15 cellular contexts compared by ENCODE assay signal in the genomic region with DNA sequence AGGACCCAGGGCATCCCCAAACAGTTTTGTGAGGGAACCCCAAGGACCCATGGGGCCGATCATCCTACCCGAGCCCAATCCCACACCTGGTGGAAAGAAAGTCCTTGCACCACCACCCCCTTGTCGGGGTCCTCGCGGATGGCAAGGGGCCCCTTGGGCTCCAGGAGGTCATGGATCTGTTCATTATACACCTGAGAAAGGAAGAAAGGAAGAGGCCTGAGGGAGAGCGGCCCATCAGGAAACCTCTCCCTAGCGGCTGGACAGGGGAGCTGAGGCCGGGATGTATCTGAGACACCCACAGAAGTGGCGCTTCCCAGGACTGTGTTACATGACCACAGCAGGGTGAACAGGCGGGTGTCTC. TPM values are rescaled to one million over a fixed set of nuclear protein-coding genes. Genes with fewer than 3 reads are reported as not detected.
DNase-seq lines count a peak whose midpoint lies in the region; ATAC-seq and TF ChIP-seq lines count a peak whose summit lies in the region.
"Had no signal": no experiment of that assay in that cellular context is flagged by ENCODE, and none has a peak within 500 bp of the region (broad histone marks: within the 10 kb centered on the region; RNA-seq: fewer than 3 reads in every experiment).

No MANE protein-coding gene starts in this region.

- peak; percentile 57 for DNase-seq in activated effector memory CD4-positive, alpha-beta T cell treated with anti-CD3 and anti-CD28 coated beads, Interleukin-2, amount 50 U/mL, for 16 hours
- no peak for DNase-seq in activated effector memory CD4-positive, alpha-beta T cell treated with Interleukin-2 at 50 U/mL for 16 hours
- DNase-seq in chondrocyte (ENCODE audit: low spot score): peak; percentile 42
- DNase-seq in lower lobe of right lung: peak; percentile 21
- DNase-seq in aorta: peak; percentile 39 to 56
- DNase-seq in PC-3: no peak
- no peak for DNase-seq in amniotic stem cell (lab: John Stamatoyannopoulos, UW)
- DNase-seq in erythroblast (lab: John Stamatoyannopoulos, UW): no peak
- DNase-seq: 8988T; ACHN; CD4-positive, CD25-positive, alpha-beta regulatory T cell; DMS53 had no signal

- peaks cover 37% of the 10 kb centered on the region for H3K79me2 ChIP-seq in PC-3 (ENCODE audit: low read length)

- H3K4me3 Mint-ChIP-seq in chondrocyte (ENCODE audit: unreplicated experiment): no peak overlapping the region
- H3K4me3 Mint-ChIP-seq: CD4-positive, CD25-positive, alpha-beta regulatory T cell; GM23338 had no signal

- H2AFZ ChIP-seq in PC-3 (ENCODE audit: low read length): no peak overlapping the region
- H2AFZ ChIP-seq: GM23338 had no signal

- H3K4me1 ChIP-seq in lower lobe of right lung (peaks cover 2% of the 10 kb centered on the region), aorta (ENCODE audit: control insufficient read depth in 1 of 2, insufficient read depth in 2 of 2, low read length in 2 of 2) (no peaks in the 10 kb centered on the region), PC-3 (ENCODE audit: insufficient read depth, low read length) (no peaks in the 10 kb centered on the region)
- H3K4me1 ChIP-seq: BLaER1 treated with 17β-estradiol and CSF1 and Interleukin-3, amounts not matched to agents 10 nM and 100 nM; HAP-1 had no signal

- intact Hi-C loops in lower lobe of right lung (cut with DNase I) (no loop called here), aorta (cut with DNase I) (no loop called here), PC-3 (cut with micrococcal nuclease) (no loop called here)

- H3K9ac ChIP-seq in PC-3 (ENCODE audit: low read length): no peak overlapping the region
- H3K9ac ChIP-seq: BLaER1 treated with 17β-estradiol and CSF1 and Interleukin-3, amounts not matched to agents 10 nM and 100 nM had no signal

- no peaks in the 10 kb centered on the region for H3K36me3 Mint-ChIP-seq in chondrocyte (ENCODE audit: low read depth)
- H3K36me3 Mint-ChIP-seq: CD4-positive, CD25-positive, alpha-beta regulatory T cell had no signal

- ATAC-seq in lower lobe of right lung (no peak), aorta (ENCODE audit: low FRiP score) (no peak), PC-3 (no peak)
- ATAC-seq: GM23338 had no signal

- H3K27me3 ChIP-seq in lower lobe of right lung (ENCODE audit: low read depth): no peaks in the 10 kb centered on the region
- H3K27me3 ChIP-seq in aorta (ENCODE audit: control insufficient read depth in 1 of 2, insufficient read depth in 2 of 2, low read length in 1 of 2): no peaks in the 10 kb centered on the region
- no peaks in the 10 kb centered on the region for H3K27me3 ChIP-seq in PC-3 (ENCODE audit: low read length)
- H3K27me3 ChIP-seq: BLaER1 treated with 17β-estradiol and CSF1 and Interleukin-3, amounts not matched to agents 10 nM and 100 nM had no signal

- H3K9me2 ChIP-seq in PC-3 (replicated peaks; ENCODE audit: low read length): no peaks in the 10 kb centered on the region

- BruUV-seq in PC-3 (replicated peaks; lab: Mats Ljungman, UMichigan): no TSS peak

- TF ChIP-seq CTCF in chondrocyte (IDR thresholded peaks at IDR 0.05) (no peak), lower lobe of right lung (IDR thresholded peaks at IDR 0.05) (no peak), PC-3 (conservative IDR thresholded peaks at IDR 0.05; ENCODE audit: low read depth, low read length) (no peak)

- H3K4me2 ChIP-seq in PC-3 (ENCODE audit: low read length): no peak overlapping the region
- H3K4me2 ChIP-seq: BLaER1 treated with 17β-estradiol and CSF1 and Interleukin-3, amounts not matched to agents 10 nM and 100 nM; GM23338 had no signal

- H3K27ac Mint-ChIP-seq in chondrocyte (ENCODE audit: unreplicated experiment): no peak overlapping the region
- H3K27ac Mint-ChIP-seq: GM23338 had no signal

- no peaks in the 10 kb centered on the region for H3K27me3 Mint-ChIP-seq in chondrocyte (ENCODE audit: low read depth)
- H3K27me3 Mint-ChIP-seq: CD4-positive, CD25-positive, alpha-beta regulatory T cell had no signal

- TF ChIP-seq POLR2A in erythroblast (IDR thresholded peaks at IDR 0.05; ENCODE audit: low read length): no peak

- H3K9me3 ChIP-seq in lower lobe of right lung (no peaks in the 10 kb centered on the region), aorta (ENCODE audit: control insufficient read depth, low read length) (no peaks in the 10 kb centered on the region), PC-3 (ENCODE audit: low read length) (no peaks in the 10 kb centered on the region)
- H3K9me3 ChIP-seq: BLaER1 treated with 17β-estradiol and CSF1 and Interleukin-3, amounts not matched to agents 10 nM and 100 nM had no signal

- no peak overlapping the region for H3K4me3 ChIP-seq in lower lobe of right lung
- no peak overlapping the region for H3K4me3 ChIP-seq in aorta (ENCODE audit: low read length in 2 of 2)
- H3K4me3 ChIP-seq in PC-3 (ENCODE audit: low read length): no peak overlapping the region
- H3K4me3 ChIP-seq: BLaER1 treated with 17β-estradiol and CSF1 and Interleukin-3, amounts not matched to agents 10 nM and 100 nM; GM23338; HAP-1 had no signal

- no peaks in the 10 kb centered on the region for H3F3A ChIP-seq in PC-3 (ENCODE audit: low read length, unreplicated experiment)

- CTCF ChIA-PET in PC-3 (lab: Charles Lee): no interaction called here

- peaks cover 10% of the 10 kb centered on the region; the same call in 1 of the 2 replicates for H4K20me1 ChIP-seq in PC-3 (ENCODE audit: low read length)

- peaks cover under 1% of the 10 kb centered on the region for H3K4me1 Mint-ChIP-seq in chondrocyte (ENCODE audit: low read depth)
- H3K4me1 Mint-ChIP-seq: GM23338 had no signal

- 98% methylated on average over 10 of the region's 10 CpGs for WGBS in aorta, 2 donors

- H3K9me3 Mint-ChIP-seq in chondrocyte (ENCODE audit: low read depth): peaks cover 4% of the 10 kb centered on the region
- H3K9me3 Mint-ChIP-seq: GM23338 had no signal

- H3K27ac ChIP-seq in lower lobe of right lung (no peak overlapping the region), aorta (ENCODE audit: low read depth in 1 of 2, low read length in 2 of 2) (no peak overlapping the region), PC-3 (ENCODE audit: low read length) (no peak overlapping the region)
- H3K27ac ChIP-seq: BLaER1 treated with 17β-estradiol and CSF1 and Interleukin-3, amounts not matched to agents 10 nM and 100 nM had no signal

- no peaks in the 10 kb centered on the region for H3K36me3 ChIP-seq in lower lobe of right lung
- no peaks in the 10 kb centered on the region for H3K36me3 ChIP-seq in aorta (ENCODE audit: control insufficient read depth in 1 of 2, insufficient read depth in 2 of 2, low read length in 1 of 2)
- peaks cover 80% of the 10 kb centered on the region for H3K36me3 ChIP-seq in PC-3 (ENCODE audit: low read depth, low read length)

- POLR2A ChIA-PET in PC-3 (lab: Charles Lee; ENCODE audit: unreplicated experiment): interaction anchor here (0.6 kb wide), 1 partner anchor 140 kb away, joined by 3 read pairs; no protein-coding TSS in a partner anchor

RNA-seq across cellular contexts. Expression of a gene that starts 12.8 kb away (rescaled TPM):
- total RNA-seq in chondrocyte: 3.9 to 7.7 TPM (median 5.2 TPM) in 3 replicates
- total RNA-seq in lower lobe of right lung: 0.89 TPM
- total RNA-seq in aorta: 1 to 10 TPM in 1 of 2 donors, under 1 TPM in 1; 0.16 to 1.7 TPM
- polyA plus RNA-seq in aorta: under 1 TPM in 1 of 2 donors, not detected in 1; 0.05 TPM
- 25.0 and 28.5 TPM in 2 replicates for total RNA-seq in PC-3 (2014; rRNA removed)

RNA-seq across cellular contexts. Expression of a gene that starts 19.4 kb away (rescaled TPM):
- total RNA-seq in chondrocyte: 0.55 to 1.0 TPM in 2 of 3 replicates, not detected in the other
- not detected for total RNA-seq in lower lobe of right lung
- 10 to 100 TPM in 1 of 2 donors, 1 to 10 TPM in 1; 2.3 to 17.6 TPM for total RNA-seq in aorta
- polyA plus RNA-seq in aorta: 1 to 10 TPM; 1.4 to 7.9 TPM
- total RNA-seq in PC-3 (2014; rRNA removed): 0.29 and 0.46 TPM in 2 replicates
- total RNA-seq: CD4-positive, CD25-positive, alpha-beta regulatory T cell had no signal
- polyA plus RNA-seq: CD4-positive, CD25-positive, alpha-beta regulatory T cell had no signal

RNA-seq across cellular contexts. Expression of a gene that starts 33.4 kb away (rescaled TPM):
- total RNA-seq in chondrocyte: 1.6 to 2.8 TPM (median 2.0 TPM) in 3 replicates
- total RNA-seq in lower lobe of right lung: not detected
- 1 to 10 TPM in 1 of 2 donors, not detected in 1; 1.3 TPM for total RNA-seq in aorta
- not detected for polyA plus RNA-seq in aorta
- total RNA-seq in PC-3 (2014; rRNA removed): 2.8 and 4.1 TPM in 2 replicates
- total RNA-seq: CD4-positive, CD25-positive, alpha-beta regulatory T cell had no signal
- polyA plus RNA-seq: CD4-positive, CD25-positive, alpha-beta regulatory T cell had no signal

RNA-seq across cellular contexts. Expression of a gene that starts 35.5 kb away (rescaled TPM):
- 71.9 to 99.2 TPM (median 75.9 TPM) in 3 replicates for total RNA-seq in chondrocyte
- total RNA-seq in lower lobe of right lung: 108 TPM
- total RNA-seq in aorta: 10 to 100 TPM; 64.4 to 78.6 TPM
- 10 to 100 TPM; 17.8 to 37.7 TPM for polyA plus RNA-seq in aorta
- 227 and 292 TPM in 2 replicates for total RNA-seq in PC-3 (2014; rRNA removed)

Comparison
In these comparisons a context has a peak if more than half of its experiments do, and no peak if none do; other contexts are left out.
1. DNase-seq: peak in activated effector memory CD4-positive, alpha-beta T cell treated with anti-CD3 and anti-CD28 coated beads, Interleukin-2, amount 50 U/mL, for 16 hours (single experiment), chondrocyte (single experiment), lower lobe of right lung (single experiment) and aorta (2 of 2); none in activated effector memory CD4-positive, alpha-beta T cell treated with Interleukin-2 at 50 U/mL for 16 hours (single experiment), PC-3 (single experiment), amniotic stem cell (single experiment) and erythroblast (0 of 2).